In genomic region chr17:74467221-74467951, GRCh38 we compare ENCODE assay signal across 8 cellular contexts. TPM values are rescaled to one million over a fixed set of nuclear protein-coding genes. Genes with fewer than 3 reads are reported as not detected.
DNase-seq lines count a peak whose midpoint lies in the region; ATAC-seq and TF ChIP-seq lines count a peak whose summit lies in the region.

No MANE protein-coding gene starts in this region.

- peak; percentile 75 for ATAC-seq in GM19455 (IDR thresholded peaks at IDR 0.05; ENCODE audit: unreplicated experiment)
- ATAC-seq in HG03442 (IDR thresholded peaks at IDR 0.05; ENCODE audit: unreplicated experiment): peak; percentile 48

- 48 to 62% (median 57%) methylated on average over 21 of the region's 21 CpGs for WGBS in stomach, 5 donors

- H3K27ac ChIP-seq in duodenal mucosa (ENCODE audit: low read depth, low read length): peak overlapping the region; percentile 52
- H3K27ac ChIP-seq in stomach: peak overlapping the region in 4 of 5 donors; percentile 38 to 80 (median 70)

- H3K27me3 ChIP-seq in duodenal mucosa (ENCODE audit: control insufficient read depth in 1 of 2, insufficient read depth in 2 of 2, low read length in 2 of 2) (peaks cover 5% of the 10 kb centered on the region in 2 donors), stomach (peaks cover 0 to 39% (median 12%) of the 10 kb centered on the region in 3 donors)

- peak overlapping the region; percentile 65 to 69 for H3K4me3 ChIP-seq in duodenal mucosa (ENCODE audit: low read depth in 1 of 2, low read length in 2 of 2)
- H3K4me3 ChIP-seq in stomach: peak overlapping the region; percentile 16 to 47 (median 39)

- H3K36me3 ChIP-seq in duodenal mucosa (ENCODE audit: control insufficient read depth in 1 of 2, insufficient read depth in 2 of 2, low read length in 2 of 2): no peaks in the 10 kb centered on the region
- no peaks in the 10 kb centered on the region for H3K36me3 ChIP-seq in stomach

- H3K9me3 ChIP-seq in duodenal mucosa (ENCODE audit: control insufficient read depth in 1 of 2, low read length in 2 of 2) (no peaks in the 10 kb centered on the region), stomach (no peaks in the 10 kb centered on the region)

- POLR2A ChIA-PET in GM10248 (lab: Yijun Ruan, JAX): interaction anchor here (1.1 kb wide), 1 partner anchor 45 kb away, joined by 3 read pairs; no protein-coding TSS in a partner anchor

- peaks cover 11 to 28% of the 10 kb centered on the region in 2 donors for H3K4me1 ChIP-seq in duodenal mucosa (ENCODE audit: control insufficient read depth in 1 of 2, insufficient read depth in 2 of 2, low read length in 2 of 2)
- peaks cover 0 to 41% (median 11%) of the 10 kb centered on the region in 4 donors for H3K4me1 ChIP-seq in stomach

- TF ChIP-seq POLR2A in stomach (IDR thresholded peaks at IDR 0.05): no peak

- CTCF ChIA-PET in GM10248 (lab: Yijun Ruan, JAX): interaction anchor here (1.1 to 1.9 kb wide), 3 partner anchors 9 to 86 kb away, joined by 3 to 12 read pairs (median 3); no protein-coding TSS in a partner anchor

- DNase-seq in GM10248 (ENCODE audit: extremely low spot score): peak; percentile 82
- peak; percentile 27 for DNase-seq in stomach
- DNase-seq in NCI-H524 (lab: John Stamatoyannopoulos, UW): no peak
- no peak for DNase-seq in NCI-H146 treated with DMSO at 0.1 percent for 48 hours (lab: John Stamatoyannopoulos, UW; ENCODE audit: unreplicated experiment)
- DNase-seq in NCI-H226: no peak

- intact Hi-C loops in stomach (cut with DNase I; ENCODE audit: low total_unique reads): no loop called here

- TF ChIP-seq CTCF in GM10248 (IDR thresholded peaks at IDR 0.05; ENCODE audit: control extremely low read depth, extremely low read depth, low read depth, missing control alignments) (no peak), stomach (IDR thresholded peaks at IDR 0.05) (no peak)

- TF ChIP-seq EP300 in stomach (IDR thresholded peaks at IDR 0.05): no peak

- H3K9ac ChIP-seq in duodenal mucosa (ENCODE audit: low read depth in 1 of 2, low read length in 2 of 2): peak overlapping the region; percentile 27 to 43

RNA-seq across cellular contexts. Expression of gene CD300A, which starts 1.0 kb away (rescaled TPM):
- total RNA-seq in stomach: 1 to 10 TPM in 3 of 5 donors, not detected in 2; 3.1 to 8.0 (median 5.3) TPM
- polyA plus RNA-seq in stomach: 1 to 10 TPM; 1.8 to 4.7 (median 2.7) TPM

RNA-seq across cellular contexts. Expression of gene GPRC5C, which starts 35.5 kb away (rescaled TPM):
- total RNA-seq in stomach: 100 to 1,000 TPM in 4 of 5 donors, 10 to 100 TPM in 1; 66.5 to 321 (median 141) TPM
- polyA plus RNA-seq in stomach: 100 to 1,000 TPM in 2 of 3 donors, 10 to 100 TPM in 1; 84.5 to 145 (median 117) TPM

Comparison
In these comparisons a context has a peak if more than half of its experiments do, and no peak if none do; other contexts are left out.
1. DNase-seq: peak in GM10248 (single experiment) and stomach (single experiment); none in NCI-H524 (0 of 2), NCI-H146 treated with DMSO at 0.1 percent for 48 hours (single experiment) and NCI-H226 (single experiment).